1 cellular context compared by ENCODE assay signal in genomic region chr10:58457761-58458616, GRCh38.
TF ChIP-seq lines count a peak whose summit lies in the region.

No MANE protein-coding gene starts in this region.

TF ChIP-seq in HepG2, 621 proteins besides CTCF, POLR2A, EP300 and RAD21 (continued from another document):
- TF ChIP-seq POGK (CRISPR knock-in tag; conservative IDR thresholded peaks at IDR 0.05) (no peak; the same call in 1 of the 2 replicates), GABPB1 (CRISPR knock-in tag; IDR thresholded peaks at IDR 0.05) (peak; percentile 28; the same call in 1 of the 2 replicates), SMAD3 (CRISPR knock-in tag; IDR thresholded peaks at IDR 0.05) (peak; percentile 62; the same call in 1 of the 2 replicates), SOX5 (CRISPR knock-in tag; IDR thresholded peaks at IDR 0.05; ENCODE audit: borderline replicate concordance) (peak; percentile 82; the same call in 1 of the 2 replicates), ZNF263 (CRISPR knock-in tag; IDR thresholded peaks at IDR 0.05) (no peak), ZNF570 (CRISPR knock-in tag; IDR thresholded peaks at IDR 0.05; ENCODE audit: borderline replicate concordance) (no peak), CEBPB (IDR thresholded peaks at IDR 0.05; ENCODE audit: borderline replicate concordance, low read depth, low read length) (peak; percentile 88), ZNF331 (CRISPR knock-in tag; IDR thresholded peaks at IDR 0.05) (peak; percentile 27; the same call in 1 of the 2 replicates), TBX2 (CRISPR knock-in tag; IDR thresholded peaks at IDR 0.05; ENCODE audit: borderline replicate concordance) (peak; percentile 59; the same call in 1 of the 2 replicates), HMG20A (CRISPR knock-in tag; IDR thresholded peaks at IDR 0.05; ENCODE audit: borderline replicate concordance) (peak; percentile 82), ZNF678 (CRISPR knock-in tag; IDR thresholded peaks at IDR 0.05) (no peak), CREBL2 (CRISPR knock-in tag; IDR thresholded peaks at IDR 0.05; ENCODE audit: borderline replicate concordance) (no peak), ZNF816 (CRISPR knock-in tag; IDR thresholded peaks at IDR 0.05; ENCODE audit: borderline replicate concordance) (peak; percentile 72; the same call in 1 of the 2 replicates), ZNF644 (CRISPR knock-in tag; IDR thresholded peaks at IDR 0.05; ENCODE audit: low read depth) (peak; percentile 73), ATF2 (CRISPR knock-in tag; IDR thresholded peaks at IDR 0.05) (0 out of 2 replicates have a peak, but pooled peaks have one; percentile 29), LCORL (IDR thresholded peaks at IDR 0.05) (no peak), LCORL (CRISPR knock-in tag; IDR thresholded peaks at IDR 0.05) (peak; percentile 71), ZBTB7B (CRISPR knock-in tag; IDR thresholded peaks at IDR 0.05) (0 out of 2 replicates have a peak, but pooled peaks have one; percentile 22), MIER3 (CRISPR knock-in tag; IDR thresholded peaks at IDR 0.05; ENCODE audit: borderline replicate concordance) (0 out of 2 replicates have a peak, but pooled peaks have one; percentile 27), CREB1 (IDR thresholded peaks at IDR 0.05) (no peak), CREB1 (CRISPR knock-in tag; IDR thresholded peaks at IDR 0.05) (0 out of 2 replicates have a peak, but pooled peaks have one; percentile 21), KAT8 (CRISPR knock-in tag; IDR thresholded peaks at IDR 0.05) (peak; percentile 55), NCOA2 (CRISPR knock-in tag; IDR thresholded peaks at IDR 0.05) (peak; percentile 75), KLF16 (CRISPR knock-in tag; IDR thresholded peaks at IDR 0.05) (peak in 1 of 2 experiments; percentile 80; a peak in 1 of 4 replicates), RFX1 (IDR thresholded peaks at IDR 0.05) (no peak), SOX13 (IDR thresholded peaks at IDR 0.05) (no peak), SOX13 (CRISPR knock-in tag; conservative IDR thresholded peaks at IDR 0.05 in 1 of 2, IDR thresholded peaks at IDR 0.05 in 1 of 2) (peak in 1 of 2 experiments; percentile 84; a peak in 2 of 4 replicates), YEATS2 (CRISPR knock-in tag; IDR thresholded peaks at IDR 0.05; ENCODE audit: borderline replicate concordance) (peak; percentile 24; the same call in 1 of the 2 replicates), FOXP4 (CRISPR knock-in tag; IDR thresholded peaks at IDR 0.05) (peak; percentile 90), ATF4 (CRISPR knock-in tag; IDR thresholded peaks at IDR 0.05) (peak in 1 of 2 experiments; percentile 64; a peak in 1 of 4 replicates), ZSCAN25 (CRISPR knock-in tag; IDR thresholded peaks at IDR 0.05) (no peak), FOXO1 (CRISPR knock-in tag; IDR thresholded peaks at IDR 0.05) (peak; percentile 62; the same call in 1 of the 2 replicates), CEBPG (CRISPR knock-in tag; IDR thresholded peaks at IDR 0.05) (peak; percentile 89), THAP7 (CRISPR knock-in tag; IDR thresholded peaks at IDR 0.05) (no peak), ZSCAN5A (CRISPR knock-in tag; IDR thresholded peaks at IDR 0.05; ENCODE audit: borderline replicate concordance) (no peak), ARID5B (CRISPR knock-in tag; IDR thresholded peaks at IDR 0.05) (peak; percentile 81), HDAC2 (CRISPR knock-in tag; IDR thresholded peaks at IDR 0.05) (peak; percentile 31; the same call in 1 of the 2 replicates), TARDBP (CRISPR knock-in tag; IDR thresholded peaks at IDR 0.05) (0 out of 2 replicates have a peak, but pooled peaks have one; percentile 45), TFE3 (CRISPR knock-in tag; IDR thresholded peaks at IDR 0.05) (0 out of 2 replicates have a peak, but pooled peaks have one; percentile 28), ZNF614 (CRISPR knock-in tag; IDR thresholded peaks at IDR 0.05; ENCODE audit: borderline replicate concordance) (0 out of 2 replicates have a peak, but pooled peaks have one; percentile 42), KLF6 (CRISPR knock-in tag; IDR thresholded peaks at IDR 0.05) (0 out of 2 replicates have a peak, but pooled peaks have one; percentile 47), FOXP1 (IDR thresholded peaks at IDR 0.05) (no peak), FOXP1 (CRISPR knock-in tag; IDR thresholded peaks at IDR 0.05) (peak; percentile 85), FOSL2 (CRISPR knock-in tag; IDR thresholded peaks at IDR 0.05) (peak; percentile 45; the same call in 1 of the 2 replicates), ASH2L (IDR thresholded peaks at IDR 0.05; ENCODE audit: insufficient read length, low read depth, low read length) (peak; percentile 13)
